In genomic region chr2:219965287-219965870, GRCh38 we compare ENCODE assay signal across 28 cellular contexts.
A peak's percentile ranks its signal among the peaks of the same experiment; 100 is the strongest.
DNase-seq lines count a peak whose midpoint lies in the region; ATAC-seq and TF ChIP-seq lines count a peak whose summit lies in the region.
"Had no signal": no experiment of that assay in that cellular context is flagged by ENCODE, and none has a peak within 500 bp of the region (broad histone marks: within the 10 kb centered on the region; RNA-seq: fewer than 3 reads in every experiment).

No MANE protein-coding gene starts in this region.

- no peaks in the 10 kb centered on the region for H3K36me3 ChIP-seq in colonic mucosa
- H3K36me3 ChIP-seq: ascending aorta; BLaER1 treated with 17β-estradiol and CSF1 and Interleukin-3, amounts not matched to agents 10 nM and 100 nM; pancreas; right lobe of liver; SJSA1; upper lobe of right lung had no signal

- ATAC-seq in foreskin keratinocyte = no peak
- ATAC-seq: activated CD4-positive, alpha-beta T cell treated with anti-CD3 and anti-CD28 coated beads for 36 hours; left lobe of liver; naive thymus-derived CD4-positive, alpha-beta T cell; pancreas; right lobe of liver; upper lobe of right lung had no signal

- peak overlapping the region; percentile 64 for H3K27ac ChIP-seq in foreskin keratinocyte
- no peak overlapping the region for H3K27ac ChIP-seq in colonic mucosa
- H3K27ac ChIP-seq: ascending aorta; BLaER1 treated with 17β-estradiol and CSF1 and Interleukin-3, amounts not matched to agents 10 nM and 100 nM; pancreas; right lobe of liver; SJSA1; upper lobe of right lung had no signal

- TF ChIP-seq CTCF in foreskin keratinocyte (conservative IDR thresholded peaks at IDR 0.05) (no peak), neural crest cell (conservative IDR thresholded peaks at IDR 0.05) (peak; percentile 37), colonic mucosa (IDR thresholded peaks at IDR 0.05) (no peak)

- H3K4me1 Mint-ChIP-seq in neural crest cell = peaks cover 29% of the 10 kb centered on the region
- H3K4me1 Mint-ChIP-seq: activated CD4-positive, alpha-beta T cell treated with anti-CD3 and anti-CD28 coated beads for 36 hours; activated naive CD4-positive, alpha-beta T cell treated with anti-CD3 and anti-CD28 coated beads, Interleukin-2, amount 50 U/mL, for 24 hours had no signal

- H3K27ac Mint-ChIP-seq in neural crest cell (ENCODE audit: unreplicated experiment) = no peak overlapping the region
- H3K27ac Mint-ChIP-seq: activated CD4-positive, alpha-beta T cell treated with anti-CD3 and anti-CD28 coated beads for 36 hours; activated naive CD4-positive, alpha-beta T cell treated with anti-CD3 and anti-CD28 coated beads, Interleukin-2, amount 50 U/mL, for 24 hours; naive thymus-derived CD4-positive, alpha-beta T cell; T-helper 1 cell treated with Interleukin-12 subunit alpha and Interleukin-12 subunit beta and Interleukin-4 antibody, amounts not matched to agents 30 μg/mL and 1 μg/mL, for 36 hours had no signal

- in situ Hi-C loops in KBM-7 (cut with MboI; ENCODE audit: low pct_unique_long_range_greater_than_20kb, low sequenced_read_pairs) = no loop called here

- intact Hi-C loops in colonic mucosa (cut with DNase I) = no loop called here

- no peaks in the 10 kb centered on the region for H3K27me3 ChIP-seq in foreskin keratinocyte
- no peaks in the 10 kb centered on the region for H3K27me3 ChIP-seq in colonic mucosa
- H3K27me3 ChIP-seq: ascending aorta; BLaER1 treated with 17β-estradiol and CSF1 and Interleukin-3, amounts not matched to agents 10 nM and 100 nM; pancreas; right lobe of liver; SJSA1; upper lobe of right lung had no signal

- no peak overlapping the region for H3K4me3 ChIP-seq in colonic mucosa
- H3K4me3 ChIP-seq: ascending aorta; BLaER1 treated with 17β-estradiol and CSF1 and Interleukin-3, amounts not matched to agents 10 nM and 100 nM; pancreas; right lobe of liver; SJSA1; upper lobe of right lung had no signal

- no peak overlapping the region for H3K9ac ChIP-seq in colonic mucosa (ENCODE audit: low read depth in 2 of 2, low read length in 2 of 2)
- H3K9ac ChIP-seq: BLaER1 treated with 17β-estradiol and CSF1 and Interleukin-3, amounts not matched to agents 10 nM and 100 nM had no signal

- no peaks in the 10 kb centered on the region for H3K36me3 Mint-ChIP-seq in neural crest cell (ENCODE audit: low read depth)
- H3K36me3 Mint-ChIP-seq: activated naive CD4-positive, alpha-beta T cell treated with anti-CD3 and anti-CD28 coated beads, Interleukin-2, amount 50 U/mL, for 24 hours; naive thymus-derived CD4-positive, alpha-beta T cell had no signal

- DNase-seq in ELF-1 (ENCODE audit: low read depth, low spot score) (peak; percentile 73), MV-4-11 (lab: John Stamatoyannopoulos, UW) (peak; percentile 62), foreskin keratinocyte (peak; percentile 40 to 75), neural crest cell (ENCODE audit: low read depth, low spot score) (no peak), KBM-7 (no peak), DMS114 treated with DMSO at 0.1 percent for 48 hours (lab: John Stamatoyannopoulos, UW; ENCODE audit: unreplicated experiment) (no peak), colonic mucosa (no peak), NCI-H1417 treated with DMSO at 0.1 percent for 48 hours (lab: John Stamatoyannopoulos, UW) (no peak)
- DNase-seq: activated CD4-positive, alpha-beta T cell treated with anti-CD3 and anti-CD28 coated beads for 36 hours; erythroblast; foreskin fibroblast; GF-D8; HCEC 1CT; KG1; naive thymus-derived CD4-positive, alpha-beta T cell; NCI-H2029 treated with DMSO at 0.1 percent for 48 hours; NCI-H226; NCI-H774; pancreas; right lobe of liver; stimulated activated CD8-positive, alpha-beta memory T cell treated with anti-CD3 and anti-CD28 coated beads, Interleukin-4, amount 100 ng/mL, for 48 hours; upper lobe of right lung had no signal

- peaks cover 22% of the 10 kb centered on the region for H3K4me1 ChIP-seq in foreskin keratinocyte
- H3K4me1 ChIP-seq in colonic mucosa = no peaks in the 10 kb centered on the region
- H3K4me1 ChIP-seq: ascending aorta, pancreas, right lobe of liver, upper lobe of right lung had no signal

- peaks cover 7% of the 10 kb centered on the region for H3K9me3 Mint-ChIP-seq in neural crest cell
- H3K9me3 Mint-ChIP-seq: activated naive CD4-positive, alpha-beta T cell treated with anti-CD3 and anti-CD28 coated beads, Interleukin-2, amount 50 U/mL, for 24 hours; T-helper 1 cell treated with Interleukin-12 subunit alpha and Interleukin-12 subunit beta and Interleukin-4 antibody, amounts not matched to agents 30 μg/mL and 1 μg/mL, for 36 hours had no signal

- H3K9me3 ChIP-seq in colonic mucosa = no peaks in the 10 kb centered on the region
- H3K9me3 ChIP-seq: ascending aorta; BLaER1 treated with 17β-estradiol and CSF1 and Interleukin-3, amounts not matched to agents 10 nM and 100 nM; pancreas; right lobe of liver; SJSA1; upper lobe of right lung had no signal

- H3K27me3 Mint-ChIP-seq in neural crest cell (ENCODE audit: low read depth) = no peaks in the 10 kb centered on the region

- H3K4me3 Mint-ChIP-seq in neural crest cell = no peak overlapping the region
- H3K4me3 Mint-ChIP-seq: activated CD4-positive, alpha-beta T cell treated with anti-CD3 and anti-CD28 coated beads for 36 hours; activated naive CD4-positive, alpha-beta T cell treated with anti-CD3 and anti-CD28 coated beads, Interleukin-2, amount 50 U/mL, for 24 hours; naive thymus-derived CD4-positive, alpha-beta T cell; T-helper 1 cell treated with Interleukin-12 subunit alpha and Interleukin-12 subunit beta and Interleukin-4 antibody, amounts not matched to agents 30 μg/mL and 1 μg/mL, for 36 hours had no signal

Comparison
In these comparisons a context has a peak if more than half of its experiments do, and no peak if none do; other contexts are left out.
1. DNase-seq: peak in ELF-1 (single experiment), MV-4-11 (single experiment) and foreskin keratinocyte (2 of 2); none in neural crest cell (single experiment), KBM-7 (single experiment), DMS114 treated with DMSO at 0.1 percent for 48 hours (single experiment), colonic mucosa (single experiment) and NCI-H1417 treated with DMSO at 0.1 percent for 48 hours (single experiment).